In the genomic region with DNA sequence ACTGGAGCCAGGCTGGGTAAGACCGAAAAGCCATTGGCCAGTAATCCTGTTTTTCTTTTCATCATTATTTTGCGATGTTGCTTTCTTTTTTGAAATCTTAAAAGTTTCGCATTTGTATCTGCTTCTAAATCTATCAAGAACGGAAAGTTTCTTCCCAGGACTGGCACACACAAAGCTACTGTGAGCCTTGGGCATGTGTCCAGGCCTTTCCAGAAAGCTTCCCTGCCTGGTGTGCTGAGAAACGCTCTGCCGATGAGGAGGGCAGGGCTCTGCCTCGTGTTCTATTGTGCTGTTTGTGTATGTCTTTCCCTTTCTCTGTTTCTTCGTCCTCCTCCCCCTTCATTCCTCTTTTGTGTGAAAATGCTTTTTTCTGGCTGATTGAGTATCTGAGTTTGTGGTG, we compare ENCODE assay signal across 13 cellular contexts.
DNase-seq lines count a peak whose midpoint lies in the region; ATAC-seq and TF ChIP-seq lines count a peak whose summit lies in the region.
"Had no signal": no experiment of that assay in that cellular context is flagged by ENCODE, and none has a peak within 500 bp of the region (broad histone marks: within the 10 kb centered on the region; RNA-seq: fewer than 3 reads in every experiment).

No MANE protein-coding gene starts in this region.

- no peaks in the 10 kb centered on the region for H3K27me3 Mint-ChIP-seq in dendritic cell treated with granulocyte-macrophage colony-stimulating factor and Interleukin-4, amounts not matched to agents 40 ng/mL and 50 ng/mL, for 4 days
- no peaks in the 10 kb centered on the region for H3K27me3 Mint-ChIP-seq in CD4-positive, alpha-beta T cell
- H3K27me3 Mint-ChIP-seq: activated naive CD8-positive, alpha-beta T cell treated with anti-CD3 and anti-CD28 coated beads, Interleukin-2, amount 50 U/mL, for 24 hours had no signal

- intact Hi-C loops in dendritic cell treated with granulocyte-macrophage colony-stimulating factor and Interleukin-4, amounts not matched to agents 40 ng/mL and 50 ng/mL, for 4 days (cut with micrococcal nuclease), result loop anchor here (5.0 kb wide), 1 partner anchor 35 kb away; no protein-coding TSS in a partner anchor
- intact Hi-C loops in right lobe of liver (cut with DNase I), result no loop called here
- intact Hi-C loops in CD4-positive, alpha-beta T cell (cut with DNase I, micrococcal nuclease), result no loop called here

- H3K4me3 Mint-ChIP-seq in dendritic cell treated with granulocyte-macrophage colony-stimulating factor and Interleukin-4, amounts not matched to agents 40 ng/mL and 50 ng/mL, for 4 days, result no peak overlapping the region
- H3K4me3 Mint-ChIP-seq in CD4-positive, alpha-beta T cell, result no peak overlapping the region
- H3K4me3 Mint-ChIP-seq: activated naive CD8-positive, alpha-beta T cell treated with anti-CD3 and anti-CD28 coated beads, Interleukin-2, amount 50 U/mL, for 24 hours; stimulated activated memory B cell treated with anti-CD40 and anti-IgM and Interleukin-4, amounts not matched to agents 10 μg/mL and 1 μg/mL and 100 μg/mL, for 72 hours had no signal

- CTCF ChIA-PET in CD4-positive, alpha-beta T cell (lab: Charles Lee), result no interaction called here

- no peaks in the 10 kb centered on the region for H3K36me3 ChIP-seq in right lobe of liver

- H3K27me3 ChIP-seq in right lobe of liver, result no peaks in the 10 kb centered on the region
- H3K27me3 ChIP-seq in CD4-positive, alpha-beta T cell (ENCODE audit: control insufficient read depth, insufficient read depth, low read length), result no peaks in the 10 kb centered on the region

- 70% methylated on average over 8 of the region's 8 CpGs for WGBS in right lobe of liver (ENCODE audit: insufficient coverage, low coverage, low lambda C conversion rate, missing lambda C conversion rate)

- H3K9me3 Mint-ChIP-seq in dendritic cell treated with granulocyte-macrophage colony-stimulating factor and Interleukin-4, amounts not matched to agents 40 ng/mL and 50 ng/mL, for 4 days, result no peaks in the 10 kb centered on the region
- H3K9me3 Mint-ChIP-seq in CD4-positive, alpha-beta T cell, result no peaks in the 10 kb centered on the region
- H3K9me3 Mint-ChIP-seq: activated naive CD8-positive, alpha-beta T cell treated with anti-CD3 and anti-CD28 coated beads, Interleukin-2, amount 50 U/mL, for 24 hours; stimulated activated memory B cell treated with anti-CD40 and anti-IgM and Interleukin-4, amounts not matched to agents 10 μg/mL and 1 μg/mL and 100 μg/mL, for 72 hours had no signal

- POLR2A ChIA-PET in CD4-positive, alpha-beta T cell (lab: Charles Lee), result interaction anchor here (0.7 kb wide), 1 partner anchor 8 kb away, joined by 3 read pairs; no protein-coding TSS in a partner anchor

- H3K36me3 Mint-ChIP-seq in dendritic cell treated with granulocyte-macrophage colony-stimulating factor and Interleukin-4, amounts not matched to agents 40 ng/mL and 50 ng/mL, for 4 days (ENCODE audit: low read depth), result peaks cover 32% of the 10 kb centered on the region
- H3K36me3 Mint-ChIP-seq in CD4-positive, alpha-beta T cell (ENCODE audit: low read depth), result no peaks in the 10 kb centered on the region

- peaks cover 78% of the 10 kb centered on the region for H3K4me1 Mint-ChIP-seq in dendritic cell treated with granulocyte-macrophage colony-stimulating factor and Interleukin-4, amounts not matched to agents 40 ng/mL and 50 ng/mL, for 4 days (ENCODE audit: low read depth)
- H3K4me1 Mint-ChIP-seq in CD4-positive, alpha-beta T cell (ENCODE audit: low read depth), result peaks cover 21% of the 10 kb centered on the region

- peaks cover 0 to 11% (median 4%) of the 10 kb centered on the region in 4 donors for H3K4me1 ChIP-seq in right lobe of liver

- TF ChIP-seq CTCF in right lobe of liver (IDR thresholded peaks at IDR 0.05) (no peak), GM10266 (IDR thresholded peaks at IDR 0.05; ENCODE audit: control insufficient read depth, insufficient read depth, low read depth, missing control alignments) (no peak)
- no peak for TF ChIP-seq CTCF in CD4-positive, alpha-beta T cell (IDR thresholded peaks at IDR 0.05)

- ATAC-seq in right lobe of liver (peak; percentile 30 to 42 (median 36)), GM18519 (IDR thresholded peaks at IDR 0.05; ENCODE audit: low FRiP score, unreplicated experiment) (no peak)
- ATAC-seq in activated CD4-positive, CD25-positive, alpha-beta regulatory T cell treated with anti-CD3 and anti-CD28 coated beads, Interleukin-2, amount 50 U/mL, for 24 hours, result no peak
- ATAC-seq in CD4-positive, alpha-beta T cell (ENCODE audit: poor library complexity), result no peak
- ATAC-seq: activated naive CD8-positive, alpha-beta T cell treated with anti-CD3 and anti-CD28 coated beads, Interleukin-2, amount 50 U/mL, for 24 hours; mucosa of descending colon; stimulated activated memory B cell treated with anti-CD40 and anti-IgM and Interleukin-4, amounts not matched to agents 10 μg/mL and 1 μg/mL and 100 μg/mL, for 72 hours had no signal

- peak overlapping the region; percentile 86 for H3K27ac Mint-ChIP-seq in dendritic cell treated with granulocyte-macrophage colony-stimulating factor and Interleukin-4, amounts not matched to agents 40 ng/mL and 50 ng/mL, for 4 days
- H3K27ac Mint-ChIP-seq in CD4-positive, alpha-beta T cell, result no peak overlapping the region
- H3K27ac Mint-ChIP-seq: activated naive CD8-positive, alpha-beta T cell treated with anti-CD3 and anti-CD28 coated beads, Interleukin-2, amount 50 U/mL, for 24 hours; stimulated activated memory B cell treated with anti-CD40 and anti-IgM and Interleukin-4, amounts not matched to agents 10 μg/mL and 1 μg/mL and 100 μg/mL, for 72 hours had no signal

- H3K27ac ChIP-seq in right lobe of liver (peak overlapping the region in 2 of 3 donors; percentile 31 to 58), skin epidermis (peak overlapping the region in 16 of 21 experiments; percentile 3 to 82 (median 62))
- no peak overlapping the region for H3K27ac ChIP-seq in CD4-positive, alpha-beta T cell (ENCODE audit: low read depth, low read length)
- H3K27ac ChIP-seq: VCaP had no signal

- H3K4me3 ChIP-seq in GM08714 (ENCODE audit: low read length) (peak overlapping the region; percentile 43; the same call in 1 of the 2 replicates), right lobe of liver (no peak overlapping the region), skin epidermis (no peak overlapping the region)
- H3K4me3 ChIP-seq: mucosa of descending colon had no signal

- no peaks in the 10 kb centered on the region for H3K9me3 ChIP-seq in right lobe of liver
- H3K9me3 ChIP-seq in CD4-positive, alpha-beta T cell (ENCODE audit: control insufficient read depth, low read length), result no peaks in the 10 kb centered on the region
- H3K9me3 ChIP-seq: mucosa of descending colon had no signal

- TF ChIP-seq POLR2A in right lobe of liver (IDR thresholded peaks at IDR 0.05), result no peak

- DNase-seq in right lobe of liver, result no peak
- no peak for DNase-seq in GM10266 (ENCODE audit: extremely low spot score)
- DNase-seq in CD4-positive, alpha-beta T cell, result no peak
- DNase-seq: activated naive CD8-positive, alpha-beta T cell treated with anti-CD3 and anti-CD28 coated beads, Interleukin-2, amount 50 U/mL, for 24 hours; NCI-H510A had no signal

Comparison
In these comparisons a context has a peak if more than half of its experiments do, and no peak if none do; other contexts are left out.
1. ATAC-seq: peak in right lobe of liver (4 of 4); none in activated CD4-positive, CD25-positive, alpha-beta regulatory T cell treated with anti-CD3 and anti-CD28 coated beads, Interleukin-2, amount 50 U/mL, for 24 hours (0 of 2), GM18519 (single experiment) and CD4-positive, alpha-beta T cell (single experiment).